2 cellular contexts compared by ENCODE assay signal in genomic region chr17:42642377-42642776, GRCh38.
TF ChIP-seq lines count a peak whose summit lies in the region.

No MANE protein-coding gene starts in this region.

TF ChIP-seq in HEK293, 187 proteins besides CTCF, POLR2A, EP300 and RAD21:
- TF ChIP-seq ZNF341 (tag by site-specific recombination; IDR thresholded peaks at IDR 0.05; ENCODE audit: low read depth) (peak; percentile 58), ZNF311 (tag by site-specific recombination; IDR thresholded peaks at IDR 0.05; ENCODE audit: borderline replicate concordance) (no peak), ZBTB17 (tag by site-specific recombination; IDR thresholded peaks at IDR 0.05) (peak; percentile 69)

TF ChIP-seq in GM12878, 131 proteins besides CTCF, POLR2A, EP300 and RAD21:
- TF ChIP-seq BMI1 (IDR thresholded peaks at IDR 0.05; ENCODE audit: borderline replicate concordance) (peak; percentile 48; the same call in 1 of the 2 replicates), RCOR1 (conservative IDR thresholded peaks at IDR 0.05; ENCODE audit: low read depth, low read length) (no peak)
